Comparison of ENCODE assay signal across 8 cellular contexts in genomic region chr7:122238297-122238696, GRCh38.
DNase-seq lines count a peak whose midpoint lies in the region; ATAC-seq and TF ChIP-seq lines count a peak whose summit lies in the region.
"Not testable (repeated sequence)": the region's sequence is repeated elsewhere in the genome, so short reads cannot be mapped to it uniquely, and the experiment has no call there.

No MANE protein-coding gene starts in this region.

- H3K27ac ChIP-seq in Karpas-422 (ENCODE audit: low read length): peak overlapping the region; percentile 82
- H3K27ac ChIP-seq in PC-3 (ENCODE audit: low read length): peak overlapping the region; percentile 49

- peak; percentile 35; the same call in 1 of the 2 replicates for ATAC-seq in PC-3
- not testable (repeated sequence) for ATAC-seq in WTC11
- ATAC-seq in left colon: peak; percentile 37

- H3K27me3 Mint-ChIP-seq in WTC11 (ENCODE audit: low read depth): not testable (repeated sequence)

- H3K9me2 ChIP-seq in Karpas-422 (replicated peaks; ENCODE audit: insufficient read depth, low read length); PC-3 (replicated peaks; ENCODE audit: low read length): not testable (repeated sequence)

- not testable (repeated sequence) for H3K79me2 ChIP-seq in Karpas-422 (ENCODE audit: low read length); PC-3 (ENCODE audit: low read length)

- H3K4me3 Mint-ChIP-seq in WTC11: peak overlapping the region; percentile 72

- POLR2A ChIA-PET in PC-3 (lab: Charles Lee; ENCODE audit: unreplicated experiment): interaction anchor here (0.6 to 0.7 kb wide), 2 partner anchors 11 to 47 kb away, joined by 3 to 4 read pairs; no protein-coding TSS in a partner anchor
- POLR2A ChIA-PET in WTC11 (lab: Charles Lee): interaction anchor here (1.6 kb wide), 1 partner anchor 72 kb away, joined by 4 read pairs; no protein-coding TSS in a partner anchor

- H3K4me2 ChIP-seq in Karpas-422 (ENCODE audit: low read depth, low read length, poor library complexity, severe bottlenecking) (peak overlapping the region; percentile 79), PC-3 (ENCODE audit: low read length) (peak overlapping the region; percentile 81)

- intact Hi-C loops in PC-3 (cut with micrococcal nuclease); left colon (cut with DNase I, micrococcal nuclease): not testable (repeated sequence)

- BruUV-seq in PC-3 (replicated peaks; lab: Mats Ljungman, UMichigan): TSS peak; percentile 71

- not testable (repeated sequence) for H4K20me1 ChIP-seq in Karpas-422 (ENCODE audit: insufficient read depth, low read depth, low read length); PC-3 (ENCODE audit: low read length)

- not testable (repeated sequence) for H3K36me3 ChIP-seq in H7 (replicated peaks; ENCODE audit: control insufficient read depth, insufficient read depth, low read length); Karpas-422 (ENCODE audit: insufficient read depth, low read length); PC-3 (ENCODE audit: low read depth, low read length)

- not testable (repeated sequence) for TF ChIP-seq CTCF in PC-3 (conservative IDR thresholded peaks at IDR 0.05; ENCODE audit: low read depth, low read length); WTC11 (IDR thresholded peaks at IDR 0.05)

- peak overlapping the region; percentile 50; the same call in 1 of the 2 replicates for H2AFZ ChIP-seq in Karpas-422 (ENCODE audit: low read length)
- H2AFZ ChIP-seq in PC-3 (ENCODE audit: low read length): peak overlapping the region; percentile 81

- H3K4me1 ChIP-seq in Karpas-422 (ENCODE audit: low read length); PC-3 (ENCODE audit: insufficient read depth, low read length): not testable (repeated sequence)

- H3K9ac ChIP-seq in Karpas-422 (ENCODE audit: low read length): peak overlapping the region; percentile 67
- H3K9ac ChIP-seq in PC-3 (ENCODE audit: low read length): peak overlapping the region; percentile 79

- DNase-seq in A172 (ENCODE audit: low spot score) (peak; percentile 19), Karpas-422 (peak; percentile 51), NCI-H146 treated with DMSO at 0.1 percent for 48 hours (lab: John Stamatoyannopoulos, UW; ENCODE audit: unreplicated experiment) (peak; percentile 37), NCI-H345 treated with DMSO at 0.1 percent for 48 hours (lab: John Stamatoyannopoulos, UW; ENCODE audit: unreplicated experiment) (peak; percentile 13), PC-3 (peak; percentile 7)
- DNase-seq in H7; WTC11 (ENCODE audit: low spot score); left colon: not testable (repeated sequence)

- CTCF ChIA-PET in PC-3 (lab: Charles Lee): interaction anchor here (0.6 to 0.7 kb wide), 2 partner anchors 12 to 47 kb away, joined by 3 to 5 read pairs; no protein-coding TSS in a partner anchor
- CTCF ChIA-PET in WTC11 (lab: Charles Lee): not testable (repeated sequence)

- H3K36me3 Mint-ChIP-seq in WTC11: not testable (repeated sequence)

- H3K27me3 ChIP-seq in H7 (ENCODE audit: control insufficient read depth, insufficient read depth, low read length); Karpas-422 (ENCODE audit: low read length); PC-3 (ENCODE audit: low read length): not testable (repeated sequence)

- H3K27ac Mint-ChIP-seq in WTC11: peak overlapping the region; percentile 98

- H3F3A ChIP-seq in PC-3 (ENCODE audit: low read length, unreplicated experiment): not testable (repeated sequence)

- H3K4me3 ChIP-seq in H7 (ENCODE audit: insufficient read depth, low read depth, low read length): peak overlapping the region; percentile 17; the same call in 1 of the 2 replicates
- peak overlapping the region; percentile 70 for H3K4me3 ChIP-seq in Karpas-422 (ENCODE audit: low read length)
- H3K4me3 ChIP-seq in PC-3 (ENCODE audit: low read length): peak overlapping the region; percentile 69

- H3K9me3 Mint-ChIP-seq in WTC11: not testable (repeated sequence)

- not testable (repeated sequence) for H3K4me1 Mint-ChIP-seq in WTC11

- not testable (repeated sequence) for H3K9me3 ChIP-seq in Karpas-422 (ENCODE audit: low read length); PC-3 (ENCODE audit: low read length)

Comparison
In these comparisons a context has a peak if more than half of its experiments do, and no peak if none do; other contexts are left out.
1. H3K4me3 ChIP-seq: peak in every context shown above with its lines; median percentile 70 in Karpas-422; 69 in PC-3; 17 in H7.